In genomic region chr7:90597527-90597871, GRCh38 we compare ENCODE assay signal across 8 cellular contexts. TPM values are rescaled to one million over a fixed set of nuclear protein-coding genes. Genes with fewer than 3 reads are reported as not detected.
DNase-seq lines count a peak whose midpoint lies in the region; FAIRE-seq and TF ChIP-seq lines count a peak whose summit lies in the region.
"Had no signal": no experiment of that assay in that cellular context is flagged by ENCODE, and none has a peak within 500 bp of the region (broad histone marks: within the 10 kb centered on the region; RNA-seq: fewer than 3 reads in every experiment).

No MANE protein-coding gene starts in this region.

- dilution Hi-C loops in keratinocyte (cut with MboI; ENCODE audit: extremely low pct_ligation_motif_present, low sequenced_read_pairs): no loop called here

- H3K4me2 ChIP-seq in keratinocyte (ENCODE audit: control insufficient read depth, extremely low read depth, insufficient read depth, low read depth, low read length): peak overlapping the region; percentile 90

- no peak overlapping the region for H2AFZ ChIP-seq in keratinocyte (ENCODE audit: control insufficient read depth, low read length)

- FAIRE-seq in keratinocyte (lab: Jason Lieb, UNC): no peak

- H3K27ac ChIP-seq in HUES6 (ENCODE audit: low read depth, low read length) (no peak overlapping the region), keratinocyte (ENCODE audit: control insufficient read depth, insufficient read depth, low read length) (no peak overlapping the region), suprapubic skin (no peak overlapping the region)

- H3K9me1 ChIP-seq in keratinocyte (ENCODE audit: control insufficient read depth, extremely low read depth, insufficient read depth, low read length): no peaks in the 10 kb centered on the region

- H3K36me3 ChIP-seq in HUES6 (ENCODE audit: control insufficient read depth, insufficient read depth, low read length) (no peaks in the 10 kb centered on the region), keratinocyte (ENCODE audit: control insufficient read depth in 2 of 2, extremely low read depth in 1 of 2, insufficient read depth in 2 of 2, low read length in 2 of 2) (no peaks in the 10 kb centered on the region), suprapubic skin (no peaks in the 10 kb centered on the region)

- H3K4me3 ChIP-seq in HUES6 (ENCODE audit: low read depth, low read length) (peak overlapping the region; percentile 81), keratinocyte (ENCODE audit: control insufficient read depth in 2 of 3, extremely low read depth in 1 of 3, insufficient read depth in 2 of 3, low read depth in 1 of 3, low read length in 3 of 3) (peak overlapping the region; percentile 59 to 74 (median 73)), suprapubic skin (peak overlapping the region; percentile 81)

- H3K9ac ChIP-seq in HUES6 (ENCODE audit: low read length): peak overlapping the region; percentile 90
- H3K9ac ChIP-seq in keratinocyte (ENCODE audit: control insufficient read depth, extremely low read depth, insufficient read depth, low read length): no peak overlapping the region

- no peak for TF ChIP-seq POLR2A in suprapubic skin (IDR thresholded peaks at IDR 0.05)

- TF ChIP-seq CTCF in keratinocyte (optimal IDR thresholded peaks at IDR 0.05 in 1 of 3, IDR thresholded peaks at IDR 0.05 in 1 of 3, conservative IDR thresholded peaks at IDR 0.05 in 1 of 3; ENCODE audit: extremely low read depth in 1 of 3, insufficient read depth in 2 of 3, low read length in 3 of 3): no peak
- TF ChIP-seq CTCF in suprapubic skin (IDR thresholded peaks at IDR 0.05): no peak

- DNase-seq in amniotic epithelial cell (ENCODE audit: low read depth): peak; percentile 17
- no peak for DNase-seq in keratinocyte (ENCODE audit: low read depth, low spot score)
- DNase-seq in suprapubic skin (ENCODE audit: low spot score in 2 of 2): no peak
- DNase-seq in SK-N-DZ (ENCODE audit: low spot score): no peak
- DNase-seq in 8988T: no peak
- no peak for DNase-seq in NAMALWA (ENCODE audit: low spot score)
- DNase-seq: posterior cingulate gyrus had no signal

- no peaks in the 10 kb centered on the region for H3K9me3 ChIP-seq in HUES6 (ENCODE audit: control insufficient read depth, insufficient read depth, low read depth, low read length)
- no peaks in the 10 kb centered on the region for H3K9me3 ChIP-seq in keratinocyte (ENCODE audit: control insufficient read depth, low read depth, low read length)
- H3K9me3 ChIP-seq in suprapubic skin: no peaks in the 10 kb centered on the region

- WGBS in suprapubic skin: 31% methylated on average over 4 of the region's 4 CpGs

- no peaks in the 10 kb centered on the region for H4K20me1 ChIP-seq in keratinocyte (ENCODE audit: control insufficient read depth, extremely low read depth, insufficient read depth, low read length)

- TF ChIP-seq EP300 in suprapubic skin (IDR thresholded peaks at IDR 0.05): no peak

- H3K79me2 ChIP-seq in keratinocyte (ENCODE audit: control insufficient read depth, insufficient read depth, low read length): peaks cover 2% of the 10 kb centered on the region

- H3K27me3 ChIP-seq in HUES6 (ENCODE audit: control insufficient read depth, insufficient read depth, low read length): peaks cover 2% of the 10 kb centered on the region; the same call in 1 of the 2 replicates
- H3K27me3 ChIP-seq in keratinocyte (ENCODE audit: control insufficient read depth, extremely low read depth, insufficient read depth, low read length): peaks cover 7% of the 10 kb centered on the region
- H3K27me3 ChIP-seq in suprapubic skin: peaks cover 8% of the 10 kb centered on the region

- peaks cover 27% of the 10 kb centered on the region for H3K4me1 ChIP-seq in HUES6 (ENCODE audit: control insufficient read depth, insufficient read depth, low read length)
- peaks cover 14% of the 10 kb centered on the region for H3K4me1 ChIP-seq in keratinocyte (ENCODE audit: control insufficient read depth, extremely low read depth, insufficient read depth, low read length)
- peaks cover 27% of the 10 kb centered on the region for H3K4me1 ChIP-seq in suprapubic skin

RNA-seq across cellular contexts. Expression of gene CDK14, which starts 1.4 kb away (rescaled TPM):
- polyA plus RNA-seq in keratinocyte: 3.5 to 4.0 TPM (median 3.7 TPM) in 3 replicates
- polyA plus RNA-seq in keratinocyte (2011; ENCODE audit: low read depth): 2.2 TPM
- 2.3 and 4.6 TPM in 2 replicates for polyA plus RNA-seq in keratinocyte (2011; cell fraction: cytosol; rRNA removed)
- polyA plus RNA-seq in keratinocyte (2011; cell fraction: nucleus; rRNA removed): 2.7 and 4.0 TPM in 2 replicates
- 1.6 and 3.2 TPM in 2 replicates for polyA plus RNA-seq in keratinocyte (2012; ENCODE audit: low replicate concordance)
- 1.6 to 8.9 TPM (median 8.7 TPM) in 3 replicates for polyA minus RNA-seq in keratinocyte
- 3.5 TPM for polyA minus RNA-seq in keratinocyte (2011; cell fraction: cytosol; rRNA and poly(A)+ RNA removed)
- 8.3 and 16.8 TPM in 2 replicates for polyA minus RNA-seq in keratinocyte (2011; cell fraction: nucleus; rRNA and poly(A)+ RNA removed)
- 1 to 10 TPM; 3.5 to 5.1 (median 3.9) TPM for total RNA-seq in suprapubic skin
- 27.7 and 32.9 TPM in 2 replicates for polyA plus RNA-seq in SK-N-DZ (2014; cell fraction: cytosol; rRNA removed)
- 11.2 and 14.2 TPM in 2 replicates for polyA plus RNA-seq in SK-N-DZ (2014; cell fraction: nucleus; rRNA removed)
